ENCODE assay signal across 15 cellular contexts in the genomic region with DNA sequence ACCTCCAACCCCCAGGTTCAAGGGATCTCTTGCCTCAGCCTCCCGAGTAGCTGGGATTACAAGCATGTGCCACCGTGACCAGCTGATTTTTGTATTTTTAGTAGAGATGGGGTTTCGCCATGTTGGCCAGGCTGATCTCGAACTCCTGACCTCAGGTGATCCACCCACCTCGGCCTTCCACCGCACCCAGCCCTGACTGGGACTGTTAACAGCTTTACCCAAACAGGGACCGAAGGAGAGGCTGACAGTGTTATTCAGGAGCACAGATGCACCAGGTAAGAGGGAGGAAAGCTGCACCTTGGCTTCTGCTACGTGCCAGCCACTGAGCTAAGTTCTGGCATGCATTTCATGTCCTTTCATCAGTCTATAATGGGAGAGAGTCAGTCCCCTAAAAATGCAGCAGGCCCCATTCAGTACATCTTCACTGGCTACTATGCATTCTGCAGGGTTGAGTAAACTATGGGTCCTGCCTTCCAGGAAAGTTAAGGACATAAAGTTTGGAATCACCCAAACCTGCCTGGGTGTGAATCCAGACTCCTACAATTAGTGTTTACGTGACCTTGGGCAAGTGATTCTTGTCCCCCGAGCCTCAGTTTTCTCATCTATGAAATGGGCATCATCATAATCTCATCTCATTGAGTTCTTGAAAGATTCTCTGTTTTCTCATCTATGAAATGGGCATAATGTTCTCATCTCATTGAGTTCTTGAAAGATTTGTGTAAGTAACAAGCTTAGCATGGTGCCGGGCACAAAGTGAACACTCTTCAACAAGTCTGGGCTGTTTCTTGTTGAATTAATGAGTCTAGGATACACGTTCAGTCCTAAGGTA.
DNase-seq lines count a peak whose midpoint lies in the region; ATAC-seq, FAIRE-seq and TF ChIP-seq lines count a peak whose summit lies in the region.
"Had no signal": no experiment of that assay in that cellular context is flagged by ENCODE, and none has a peak within 500 bp of the region (broad histone marks: within the 10 kb centered on the region; RNA-seq: fewer than 3 reads in every experiment).

No MANE protein-coding gene starts in this region.

- H2AFZ ChIP-seq in IMR-90 (replicated peaks; ENCODE audit: low read length, poor library complexity): peak overlapping the region; percentile 14
- peak overlapping the region; percentile 23 for H2AFZ ChIP-seq in astrocyte (ENCODE audit: low read depth, low read length)
- H2AFZ ChIP-seq in mesenchymal stem cell (ENCODE audit: low read depth, low read length): no peak overlapping the region
- no peak overlapping the region for H2AFZ ChIP-seq in smooth muscle cell (ENCODE audit: low read depth)

- no peak overlapping the region for H2AK9ac ChIP-seq in IMR-90 (replicated peaks; ENCODE audit: low read depth, low read length, poor library complexity)

- H3K18ac ChIP-seq in IMR-90 (ENCODE audit: low read depth, low read length) (no peak overlapping the region), mesenchymal stem cell (ENCODE audit: low read depth in 1 of 2, low read length in 2 of 2) (peak overlapping the region in 1 of 2 experiments; percentile 92)

- TF ChIP-seq CTCF in IMR-90 (conservative IDR thresholded peaks at IDR 0.05; ENCODE audit: low read depth, low read length): no peak
- TF ChIP-seq CTCF in astrocyte (IDR thresholded peaks at IDR 0.05; ENCODE audit: insufficient read depth, low read depth, low read length): no peak
- no peak for TF ChIP-seq CTCF in smooth muscle cell (IDR thresholded peaks at IDR 0.05; ENCODE audit: borderline replicate concordance, insufficient read depth, poor library complexity, severe bottlenecking)

- BruUV-seq in IMR-90 (replicated peaks; lab: Mats Ljungman, UMichigan): no TSS peak

- H3K4me3 Mint-ChIP-seq in astrocyte (ENCODE audit: unreplicated experiment): no peak overlapping the region
- H3K4me3 Mint-ChIP-seq in activated CD4-positive, alpha-beta T cell treated with anti-CD3 and anti-CD28 coated beads, Interleukin-2, amount 10 ng/mL, durations not matched to agents 24 days and 14 days: no peak overlapping the region
- H3K4me3 Mint-ChIP-seq: activated B cell treated with CpG ODN at 0.5 μM for 24 hours; activated naive CD8-positive, alpha-beta T cell treated with anti-CD3 and anti-CD28 coated beads, Interleukin-2, amount 10 ng/mL, durations not matched to agents 7 days and 5 days had no signal

- peaks cover 18% of the 10 kb centered on the region for H3K27me3 ChIP-seq in IMR-90 (ENCODE audit: control insufficient read depth, insufficient read depth, low read length)
- H3K27me3 ChIP-seq in astrocyte (ENCODE audit: insufficient read depth, low read length): peaks cover 8% of the 10 kb centered on the region
- H3K27me3 ChIP-seq in mesenchymal stem cell (ENCODE audit: control insufficient read depth in 1 of 2, insufficient read depth in 1 of 2, low read length in 2 of 2): no peaks in the 10 kb centered on the region
- H3K27me3 ChIP-seq in smooth muscle cell (ENCODE audit: low read depth): no peaks in the 10 kb centered on the region
- H3K27me3 ChIP-seq: BLaER1 had no signal

- H4K5ac ChIP-seq in IMR-90 (ENCODE audit: low read depth, low read length): no peak overlapping the region

- H3K79me1 ChIP-seq in IMR-90 (ENCODE audit: low read depth in 1 of 2, low read length in 2 of 2) (no peaks in the 10 kb centered on the region), mesenchymal stem cell (replicated peaks; ENCODE audit: low read length, poor library complexity, severe bottlenecking) (no peaks in the 10 kb centered on the region)

- H3K27ac ChIP-seq in IMR-90 (ENCODE audit: insufficient read depth, low read length) (no peak overlapping the region), astrocyte (ENCODE audit: low read depth, low read length) (no peak overlapping the region), mesenchymal stem cell (ENCODE audit: low read length, poor library complexity, severe bottlenecking) (no peak overlapping the region), smooth muscle cell (ENCODE audit: low read depth) (peak overlapping the region; percentile 19)
- H3K27ac ChIP-seq: BLaER1, neutrophil had no signal

- no peak overlapping the region for H4K91ac ChIP-seq in IMR-90 (ENCODE audit: insufficient read depth, low read depth, low read length)
- H4K91ac ChIP-seq in mesenchymal stem cell (ENCODE audit: low read length): peak overlapping the region; percentile 89

- peaks cover 53% of the 10 kb centered on the region for H3K27me3 Mint-ChIP-seq in astrocyte (ENCODE audit: low read depth, unreplicated experiment)
- peaks cover 12% of the 10 kb centered on the region for H3K27me3 Mint-ChIP-seq in activated CD4-positive, alpha-beta T cell treated with anti-CD3 and anti-CD28 coated beads, Interleukin-2, amount 10 ng/mL, durations not matched to agents 24 days and 14 days

- H3K4ac ChIP-seq in IMR-90 (ENCODE audit: low read depth, low read length) (no peak overlapping the region), mesenchymal stem cell (ENCODE audit: low read depth in 1 of 2, low read length in 2 of 2) (peak overlapping the region; percentile 25 to 57)

- no peaks in the 10 kb centered on the region; the same call in 1 of the 2 replicates for H3K9me1 ChIP-seq in IMR-90 (ENCODE audit: insufficient read depth, low read length)

- H3K14ac ChIP-seq in IMR-90 (replicated peaks; ENCODE audit: low read depth, low read length): no peak overlapping the region
- H3K14ac ChIP-seq in mesenchymal stem cell (ENCODE audit: low read length in 2 of 2): no peak overlapping the region

- DNase-seq in IMR-90 (no peak), astrocyte (ENCODE audit: low read depth) (no peak), mesenchymal stem cell (no peak), smooth muscle cell (lab: John Stamatoyannopoulos, UW; ENCODE audit: unreplicated experiment) (no peak), NCI-H2081 (lab: John Stamatoyannopoulos, UW) (no peak)
- DNase-seq in activated CD4-positive, alpha-beta T cell treated with anti-CD3 and anti-CD28 coated beads, Interleukin-2, amount 10 ng/mL, durations not matched to agents 24 days and 14 days: no peak
- DNase-seq: activated B cell treated with CpG ODN at 0.5 μM for 24 hours; activated naive CD8-positive, alpha-beta T cell treated with anti-CD3 and anti-CD28 coated beads, Interleukin-2, amount 10 ng/mL, durations not matched to agents 7 days and 5 days; cerebellar nuclear complex; NCI-H1417; NCI-H510A; stimulated activated CD4-positive, alpha-beta T cell treated with anti-CD3 and anti-CD28 coated beads, Interleukin-12 subunit alpha, Interleukin-12 subunit beta, amount 100 ng/mL, for 4 hours had no signal

- dilution Hi-C loops in IMR-90 (cut with HindIII; ENCODE audit: low sequenced_read_pairs, unreplicated experiment): no loop called here

- H3K36me3 ChIP-seq in IMR-90 (ENCODE audit: control insufficient read depth, insufficient read depth, low read length) (no peaks in the 10 kb centered on the region), astrocyte (ENCODE audit: insufficient read depth, low read length) (no peaks in the 10 kb centered on the region), mesenchymal stem cell (ENCODE audit: control insufficient read depth in 1 of 2, insufficient read depth in 2 of 2, low read depth in 1 of 2, low read length in 2 of 2) (no peaks in the 10 kb centered on the region), smooth muscle cell (ENCODE audit: low read depth) (no peaks in the 10 kb centered on the region)
- H3K36me3 ChIP-seq: BLaER1, neutrophil had no signal

- H2BK120ac ChIP-seq in IMR-90 (ENCODE audit: low read depth, low read length) (no peak overlapping the region), mesenchymal stem cell (ENCODE audit: low read depth, low read length) (no peak overlapping the region)

- intact Hi-C loops in IMR-90 (cut with micrococcal nuclease): loop anchor here (5.0 kb wide), 1 partner anchor 487 kb away; no protein-coding TSS in a partner anchor
- intact Hi-C loops in activated CD4-positive, alpha-beta T cell treated with anti-CD3 and anti-CD28 coated beads, Interleukin-2, amount 10 ng/mL, durations not matched to agents 24 days and 14 days (cut with micrococcal nuclease): no loop called here

- ATAC-seq in IMR-90 (ENCODE audit: low read depth) (no peak), HG03159 (IDR thresholded peaks at IDR 0.05; ENCODE audit: unreplicated experiment) (no peak)

- H4K20me1 ChIP-seq in IMR-90 (ENCODE audit: insufficient read depth, low read length): no peaks in the 10 kb centered on the region
- H4K20me1 ChIP-seq in astrocyte (ENCODE audit: insufficient read depth, low read length): no peaks in the 10 kb centered on the region
- H4K20me1 ChIP-seq in smooth muscle cell (ENCODE audit: low read depth): no peaks in the 10 kb centered on the region
- H4K20me1 ChIP-seq: BLaER1 had no signal

- H3F3A ChIP-seq in smooth muscle cell (ENCODE audit: low read depth): peaks cover 1% of the 10 kb centered on the region

- H3K27ac Mint-ChIP-seq in astrocyte (ENCODE audit: unreplicated experiment): peak overlapping the region; percentile 41
- no peak overlapping the region for H3K27ac Mint-ChIP-seq in activated CD4-positive, alpha-beta T cell treated with anti-CD3 and anti-CD28 coated beads, Interleukin-2, amount 10 ng/mL, durations not matched to agents 24 days and 14 days
- H3K27ac Mint-ChIP-seq: activated B cell treated with CpG ODN at 0.5 μM for 24 hours; activated naive CD8-positive, alpha-beta T cell treated with anti-CD3 and anti-CD28 coated beads, Interleukin-2, amount 10 ng/mL, durations not matched to agents 7 days and 5 days had no signal

- H2AK5ac ChIP-seq in IMR-90 (ENCODE audit: low read depth, low read length) (no peak overlapping the region), mesenchymal stem cell (ENCODE audit: low read length, severe bottlenecking) (no peak overlapping the region)

- TF ChIP-seq POLR2A in IMR-90 (IDR thresholded peaks at IDR 0.05; ENCODE audit: low read depth, low read length): no peak

- in situ Hi-C loops in IMR-90 (cut with MboI; ENCODE audit: low sequenced_read_pairs): no loop called here

- H3K9me3 Mint-ChIP-seq in astrocyte (ENCODE audit: unreplicated experiment): no peaks in the 10 kb centered on the region
- H3K9me3 Mint-ChIP-seq in activated CD4-positive, alpha-beta T cell treated with anti-CD3 and anti-CD28 coated beads, Interleukin-2, amount 10 ng/mL, durations not matched to agents 24 days and 14 days: no peaks in the 10 kb centered on the region
- H3K9me3 Mint-ChIP-seq: activated B cell treated with CpG ODN at 0.5 μM for 24 hours; activated naive CD8-positive, alpha-beta T cell treated with anti-CD3 and anti-CD28 coated beads, Interleukin-2, amount 10 ng/mL, durations not matched to agents 7 days and 5 days had no signal

- H3K9me3 ChIP-seq in IMR-90 (ENCODE audit: control insufficient read depth, insufficient read depth, low read length) (no peaks in the 10 kb centered on the region), astrocyte (ENCODE audit: insufficient read depth, low read depth, low read length) (no peaks in the 10 kb centered on the region), mesenchymal stem cell (ENCODE audit: control insufficient read depth, low read length) (no peaks in the 10 kb centered on the region), smooth muscle cell (replicated peaks; ENCODE audit: low read depth) (no peaks in the 10 kb centered on the region)
- H3K9me3 ChIP-seq: BLaER1, neutrophil had no signal

- H2BK15ac ChIP-seq in IMR-90 (ENCODE audit: low read depth, low read length) (no peak overlapping the region), mesenchymal stem cell (ENCODE audit: low read depth, poor library complexity, severe bottlenecking) (no peak overlapping the region)

- H3K79me2 ChIP-seq in astrocyte (ENCODE audit: insufficient read depth, low read length) (no peaks in the 10 kb centered on the region), smooth muscle cell (ENCODE audit: low read depth) (no peaks in the 10 kb centered on the region)

- TF ChIP-seq RAD21 in IMR-90 (IDR thresholded peaks at IDR 0.05; ENCODE audit: low read length): no peak

- CTCF ChIA-PET in IMR-90 (lab: Yijun Ruan, JAX): interaction anchor here (0.7 kb wide), 1 partner anchor 27 kb away, joined by 3 read pairs; no protein-coding TSS in a partner anchor

- H3K4me3 ChIP-seq in IMR-90 (ENCODE audit: insufficient read depth, low read depth, low read length) (no peak overlapping the region), astrocyte (ENCODE audit: insufficient read depth, low read depth, low read length) (no peak overlapping the region), mesenchymal stem cell (ENCODE audit: insufficient read depth in 1 of 2, low read depth in 1 of 2, low read length in 2 of 2) (no peak overlapping the region), smooth muscle cell (no peak overlapping the region)
- H3K4me3 ChIP-seq: BLaER1 had no signal

- H3K4me2 ChIP-seq in IMR-90 (ENCODE audit: low read depth, low read length) (no peak overlapping the region), astrocyte (ENCODE audit: low read length) (no peak overlapping the region), mesenchymal stem cell (ENCODE audit: low read length, poor library complexity, severe bottlenecking) (no peak overlapping the region), smooth muscle cell (no peak overlapping the region)
- H3K4me2 ChIP-seq: BLaER1 had no signal

- no peak overlapping the region for H3K56ac ChIP-seq in IMR-90 (ENCODE audit: extremely low read depth, insufficient read depth, low read length)

- WGBS in IMR-90 (ENCODE audit: extremely low coverage in 2 of 2, insufficient read length in 1 of 2), 2 experiments: 100% methylated on average over 2 of the region's 12 CpGs; no CpG with 5 or more reads in 1 of the 2 experiments
- 92% methylated on average over 11 of the region's 12 CpGs for WGBS in mesenchymal stem cell
- 96% methylated on average over 12 of the region's 12 CpGs for WGBS in smooth muscle cell (ENCODE audit: low lambda C conversion rate)

- no peaks in the 10 kb centered on the region for H3K36me3 Mint-ChIP-seq in astrocyte (ENCODE audit: low read depth, unreplicated experiment)
- H3K36me3 Mint-ChIP-seq in activated CD4-positive, alpha-beta T cell treated with anti-CD3 and anti-CD28 coated beads, Interleukin-2, amount 10 ng/mL, durations not matched to agents 24 days and 14 days (ENCODE audit: low read depth): no peaks in the 10 kb centered on the region
- H3K36me3 Mint-ChIP-seq: activated naive CD8-positive, alpha-beta T cell treated with anti-CD3 and anti-CD28 coated beads, Interleukin-2, amount 10 ng/mL, durations not matched to agents 7 days and 5 days had no signal

- peak overlapping the region; percentile 44 to 91 for H2BK12ac ChIP-seq in mesenchymal stem cell (ENCODE audit: low read length in 2 of 2)

- no peak overlapping the region for H3K23ac ChIP-seq in IMR-90 (ENCODE audit: low read depth, low read length)
- no peak overlapping the region for H3K23ac ChIP-seq in mesenchymal stem cell (ENCODE audit: low read length in 2 of 2)

- POLR2A ChIA-PET in IMR-90 (lab: Charles Lee; ENCODE audit: unreplicated experiment): no interaction called here

- H4K8ac ChIP-seq in IMR-90 (ENCODE audit: low read depth in 2 of 2, low read length in 2 of 2) (no peak overlapping the region), mesenchymal stem cell (ENCODE audit: low read length) (peak overlapping the region; percentile 74)

- H3K9ac ChIP-seq in IMR-90 (ENCODE audit: low read depth, low read length) (no peak overlapping the region), astrocyte (ENCODE audit: low read length) (no peak overlapping the region), mesenchymal stem cell (ENCODE audit: low read length) (peak overlapping the region; percentile 20), smooth muscle cell (ENCODE audit: low read depth) (no peak overlapping the region)
- H3K9ac ChIP-seq: BLaER1 had no signal

- no peak overlapping the region for H2BK20ac ChIP-seq in IMR-90 (ENCODE audit: low read depth, low read length)

- no peak for FAIRE-seq in astrocyte (lab: Jason Lieb, UNC)

- H3K4me1 Mint-ChIP-seq in astrocyte (ENCODE audit: low read depth, unreplicated experiment): peaks cover 4% of the 10 kb centered on the region
- H3K4me1 Mint-ChIP-seq in activated CD4-positive, alpha-beta T cell treated with anti-CD3 and anti-CD28 coated beads, Interleukin-2, amount 10 ng/mL, durations not matched to agents 24 days and 14 days: peaks cover 7% of the 10 kb centered on the region

- H3K4me1 ChIP-seq in IMR-90 (ENCODE audit: control insufficient read depth, insufficient read depth, low read length): peaks cover 2% of the 10 kb centered on the region; the same call in 1 of the 2 replicates
- H3K4me1 ChIP-seq in astrocyte (ENCODE audit: insufficient read depth, low read length): peaks cover 29% of the 10 kb centered on the region
- H3K4me1 ChIP-seq in mesenchymal stem cell (ENCODE audit: control insufficient read depth, insufficient read depth, low read depth, low read length): peaks cover 24% of the 10 kb centered on the region
- peaks cover 17% of the 10 kb centered on the region for H3K4me1 ChIP-seq in smooth muscle cell (ENCODE audit: low read depth)

- H2BK5ac ChIP-seq in IMR-90 (ENCODE audit: low read depth, low read length, poor library complexity, severe bottlenecking) (no peak overlapping the region), mesenchymal stem cell (ENCODE audit: low read depth, low read length, poor library complexity, severe bottlenecking) (no peak overlapping the region)

Comparison
In these comparisons a context has a peak if more than half of its experiments do, and no peak if none do; other contexts are left out.
1. H2AFZ ChIP-seq: peak in IMR-90 (single experiment) and astrocyte (single experiment); none in mesenchymal stem cell (single experiment) and smooth muscle cell (single experiment).